7 cellular contexts compared by ENCODE assay signal in genomic region chr20:51800132-51800721, GRCh38. TPM values are rescaled to one million over a fixed set of nuclear protein-coding genes. Genes with fewer than 3 reads are reported as not detected.
DNase-seq lines count a peak whose midpoint lies in the region; ATAC-seq and TF ChIP-seq lines count a peak whose summit lies in the region.

No MANE protein-coding gene starts in this region.

- H3K4me1 ChIP-seq in mucosa of descending colon (ENCODE audit: low read depth), result peaks cover 10% of the 10 kb centered on the region

- DNase-seq in GM19238 (ENCODE audit: insufficient read length, low spot score), result peak; percentile 49
- DNase-seq in NCI-H2227 treated with DMSO at 0.1 percent for 48 hours (lab: John Stamatoyannopoulos, UW), result peak; percentile 14
- DNase-seq in activated CD4-positive, alpha-beta memory T cell treated with anti-CD3 and anti-CD28 coated beads for 36 hours, result peak; percentile 76
- peak; percentile 26 for DNase-seq in effector CD4-positive, alpha-beta T cell
- peak; percentile 63 to 80 (median 74) for DNase-seq in mucosa of descending colon
- DNase-seq in stimulated activated CD8-positive, alpha-beta memory T cell treated with anti-CD3 and anti-CD28 coated beads, Interleukin-4, amount 100 ng/mL, for 4 hours (ENCODE audit: low read depth in 2 of 2, low spot score in 1 of 2), result peak; percentile 12 to 24

- no peaks in the 10 kb centered on the region for H3K9me3 Mint-ChIP-seq in activated CD4-positive, alpha-beta memory T cell treated with anti-CD3 and anti-CD28 coated beads for 36 hours

- H3K9me3 ChIP-seq in mucosa of descending colon, result no peaks in the 10 kb centered on the region

- peaks cover 9% of the 10 kb centered on the region for H3K4me1 Mint-ChIP-seq in activated CD4-positive, alpha-beta memory T cell treated with anti-CD3 and anti-CD28 coated beads for 36 hours (ENCODE audit: low read depth)

- H3K4me3 ChIP-seq in mucosa of descending colon, result no peak overlapping the region

- H3K4me3 Mint-ChIP-seq in activated CD4-positive, alpha-beta memory T cell treated with anti-CD3 and anti-CD28 coated beads for 36 hours, result peak overlapping the region; percentile 20

- POLR2A ChIA-PET in activated CD4-positive, alpha-beta memory T cell treated with anti-CD3 and anti-CD28 coated beads for 36 hours (lab: Charles Lee), result no interaction called here

- H3K36me3 ChIP-seq in mucosa of descending colon (ENCODE audit: low read depth), result no peaks in the 10 kb centered on the region

- H3K36me3 Mint-ChIP-seq in activated CD4-positive, alpha-beta memory T cell treated with anti-CD3 and anti-CD28 coated beads for 36 hours, result no peaks in the 10 kb centered on the region

- peak; percentile 81 for TF ChIP-seq CTCF in mucosa of descending colon (IDR thresholded peaks at IDR 0.05)

- intact Hi-C loops in activated CD4-positive, alpha-beta memory T cell treated with anti-CD3 and anti-CD28 coated beads for 36 hours (cut with micrococcal nuclease), result loop anchor here (10.0 kb wide), 1 partner anchor 305 kb away; no protein-coding TSS in a partner anchor
- intact Hi-C loops in mucosa of descending colon (cut with DNase I, micrococcal nuclease), result loop anchor here in 1 of 2 donors (10.0 kb wide), 1 partner anchor 425 kb away; no protein-coding TSS in a partner anchor

- H3K27ac Mint-ChIP-seq in activated CD4-positive, alpha-beta memory T cell treated with anti-CD3 and anti-CD28 coated beads for 36 hours, result no peak overlapping the region

- CTCF ChIA-PET in activated CD4-positive, alpha-beta memory T cell treated with anti-CD3 and anti-CD28 coated beads for 36 hours (lab: Charles Lee), result interaction anchor here (0.6 to 2.3 kb wide), 9 partner anchors 9 to 1621 kb away, joined by 3 to 17 read pairs (median 5); no protein-coding TSS in a partner anchor

- peak; percentile 88 for ATAC-seq in mucosa of descending colon
- ATAC-seq in GM21515 (IDR thresholded peaks at IDR 0.05; ENCODE audit: unreplicated experiment), result no peak

- H3K27me3 Mint-ChIP-seq in activated CD4-positive, alpha-beta memory T cell treated with anti-CD3 and anti-CD28 coated beads for 36 hours, result peaks cover 62% of the 10 kb centered on the region

RNA-seq across cellular contexts. Expression of gene SALL4, which starts 2.1 kb away (rescaled TPM):
- not detected for total RNA-seq in activated CD4-positive, alpha-beta memory T cell treated with anti-CD3 and anti-CD28 coated beads for 36 hours
- under 1 TPM in 2 of 3 donors, not detected in 1; 0.05 to 0.41 TPM for total RNA-seq in mucosa of descending colon

RNA-seq across cellular contexts. Expression of gene ATP9A, which starts 32.0 kb away (rescaled TPM):
- total RNA-seq in activated CD4-positive, alpha-beta memory T cell treated with anti-CD3 and anti-CD28 coated beads for 36 hours, result 1 to 10 TPM; 1.4 to 1.6 TPM
- total RNA-seq in mucosa of descending colon, result 100 to 1,000 TPM in 1 of 3 donors, 10 to 100 TPM in 2; 54.0 to 102 (median 59.4) TPM

Comparison
In these comparisons a context has a peak if more than half of its experiments do, and no peak if none do; other contexts are left out.
1. DNase-seq: peak in every context shown above with its lines; median percentile 76 in activated CD4-positive, alpha-beta memory T cell treated with anti-CD3 and anti-CD28 coated beads for 36 hours; 74 in mucosa of descending colon; 49 in GM19238; 26 in effector CD4-positive, alpha-beta T cell; 18 in stimulated activated CD8-positive, alpha-beta memory T cell treated with anti-CD3 and anti-CD28 coated beads, Interleukin-4, amount 100 ng/mL, for 4 hours; 14 in NCI-H2227 treated with DMSO at 0.1 percent for 48 hours.
2. RNA of gene ATP9A, which starts 32.0 kb away (total RNA-seq): 54.0 to 102 TPM in mucosa of descending colon; 1.4 to 1.6 TPM in activated CD4-positive, alpha-beta memory T cell treated with anti-CD3 and anti-CD28 coated beads for 36 hours; every median in the first group is over 10 times any median in the second.